Comparison of ENCODE assay signal across 17 cellular contexts in the genomic region with DNA sequence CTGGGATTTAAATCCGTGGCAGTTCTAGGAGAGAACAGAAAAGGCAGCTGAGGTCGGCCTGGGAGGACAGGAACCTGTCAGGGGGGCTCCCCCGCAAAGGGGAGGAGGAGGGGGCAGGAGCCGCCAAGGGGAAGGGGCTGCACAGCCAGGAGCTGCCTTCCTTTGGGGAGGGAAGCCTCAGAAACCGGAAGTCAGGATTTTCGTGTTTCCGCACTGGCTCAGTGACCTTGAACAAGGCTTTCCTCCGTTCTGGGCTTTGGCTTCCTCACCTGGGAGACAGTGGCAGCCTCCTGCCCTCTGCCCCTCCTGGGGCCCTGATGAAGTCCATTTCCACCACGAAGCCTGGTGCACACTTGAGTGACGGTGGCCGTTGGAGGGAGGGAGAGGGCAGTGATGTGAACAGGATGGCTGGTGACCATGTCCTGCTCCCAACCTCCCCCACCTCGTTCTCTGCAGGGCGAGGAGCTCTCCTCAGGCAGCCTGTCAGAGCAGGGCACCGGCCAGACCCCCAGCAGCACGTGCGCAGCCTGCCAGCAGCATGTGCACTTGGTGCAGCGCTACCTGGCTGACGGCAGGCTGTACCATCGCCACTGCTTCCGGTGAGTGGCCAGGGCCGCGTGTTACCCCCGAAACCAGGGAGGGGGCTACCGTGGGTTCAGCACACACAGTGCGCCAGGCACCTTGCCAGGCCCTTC. TPM values are rescaled to one million over a fixed set of nuclear protein-coding genes. Genes with fewer than 3 reads are reported as not detected.
A peak's percentile ranks its signal among the peaks of the same experiment; 100 is the strongest.
DNase-seq lines count a peak whose midpoint lies in the region; ATAC-seq and TF ChIP-seq lines count a peak whose summit lies in the region.
"Had no signal": no experiment of that assay in that cellular context is flagged by ENCODE, and none has a peak within 500 bp of the region (broad histone marks: within the 10 kb centered on the region; RNA-seq: fewer than 3 reads in every experiment).

No MANE protein-coding gene starts in this region.

- ATAC-seq in Right ventricle myocardium inferior: peak; percentile 15
- no peak for ATAC-seq in stimulated activated naive B cell treated with anti-CD40 and anti-IgM and Interleukin-4, amounts not matched to agents 10 μg/mL and 1 μg/mL and 100 μg/mL, for 72 hours (replicated peaks)

- peak overlapping the region; percentile 87 for H3K27ac Mint-ChIP-seq in stimulated activated naive B cell treated with anti-CD40 and anti-IgM and Interleukin-4, amounts not matched to agents 10 μg/mL and 1 μg/mL and 100 μg/mL, for 72 hours
- H3K27ac Mint-ChIP-seq: CD4-positive, CD25-positive, alpha-beta regulatory T cell had no signal

- intact Hi-C loops in Right ventricle myocardium inferior (cut with DNase I): no loop called here
- intact Hi-C loops in cardiac septum (cut with DNase I): no loop called here

- no peaks in the 10 kb centered on the region for H3K27me3 Mint-ChIP-seq in stimulated activated naive B cell treated with anti-CD40 and anti-IgM and Interleukin-4, amounts not matched to agents 10 μg/mL and 1 μg/mL and 100 μg/mL, for 72 hours
- H3K27me3 Mint-ChIP-seq: CD4-positive, CD25-positive, alpha-beta regulatory T cell had no signal

- POLR2A ChIA-PET in RWPE1 (lab: Yijun Ruan, JAX; ENCODE audit: low non-redundant PET): no interaction called here

- no peaks in the 10 kb centered on the region for H3K9me3 Mint-ChIP-seq in stimulated activated naive B cell treated with anti-CD40 and anti-IgM and Interleukin-4, amounts not matched to agents 10 μg/mL and 1 μg/mL and 100 μg/mL, for 72 hours
- H3K9me3 Mint-ChIP-seq: CD4-positive, CD25-positive, alpha-beta regulatory T cell had no signal

- H3K27ac ChIP-seq in RWPE1 (peak overlapping the region; percentile 44), muscle layer of colon (ENCODE audit: low read depth, low read length) (peak overlapping the region; percentile 9), WERI-Rb-1 (no peak overlapping the region)
- H3K27ac ChIP-seq: PC-9 had no signal

- H3K36me3 Mint-ChIP-seq in stimulated activated naive B cell treated with anti-CD40 and anti-IgM and Interleukin-4, amounts not matched to agents 10 μg/mL and 1 μg/mL and 100 μg/mL, for 72 hours: peaks cover 18 to 21% of the 10 kb centered on the region in 2 donors

- DNase-seq in Right ventricle myocardium inferior (ENCODE audit: missing footprints) (no peak), cardiac septum (ENCODE audit: low spot score) (no peak), RWPE1 (ENCODE audit: low spot score) (no peak), NCI-H187 treated with DMSO at 0.1 percent for 48 hours (lab: John Stamatoyannopoulos, UW) (no peak), WERI-Rb-1 (no peak)
- no peak for DNase-seq in stimulated activated naive B cell treated with anti-CD40 and anti-IgM and Interleukin-4, amounts not matched to agents 10 μg/mL and 1 μg/mL and 100 μg/mL, for 72 hours
- DNase-seq in effector CD4-positive, alpha-beta T cell: no peak
- DNase-seq: Calu3; CD4-positive, CD25-positive, alpha-beta regulatory T cell; HCEC 1CT; NCI-H1436 treated with DMSO at 0.1 percent for 48 hours; NCI-H2081 treated with DMSO at 0.1 percent for 48 hours; NCI-H2227 treated with DMSO at 0.1 percent for 48 hours; NCI-H526 treated with DMSO at 0.1 percent for 48 hours; PC-9 had no signal

- H3K4me1 ChIP-seq in muscle layer of colon (ENCODE audit: insufficient read depth, low read length): peaks cover 16% of the 10 kb centered on the region

- no peaks in the 10 kb centered on the region for H3K9me3 ChIP-seq in muscle layer of colon (ENCODE audit: low read length)
- H3K9me3 ChIP-seq in WERI-Rb-1 (ENCODE audit: severe bottlenecking): no peaks in the 10 kb centered on the region

- no peak overlapping the region for H3K9ac ChIP-seq in muscle layer of colon (ENCODE audit: low read length)

- H3K4me1 Mint-ChIP-seq in stimulated activated naive B cell treated with anti-CD40 and anti-IgM and Interleukin-4, amounts not matched to agents 10 μg/mL and 1 μg/mL and 100 μg/mL, for 72 hours: peaks cover 14 to 20% of the 10 kb centered on the region in 2 donors

- CTCF ChIA-PET in RWPE1 (lab: Yijun Ruan, JAX): interaction anchor here (0.7 kb wide), 1 partner anchor 15 kb away, joined by 3 read pairs; no protein-coding TSS in a partner anchor

- no peak overlapping the region for H3K4me3 ChIP-seq in muscle layer of colon (ENCODE audit: low read depth in 1 of 2, low read length in 2 of 2)
- H3K4me3 ChIP-seq in WERI-Rb-1 (ENCODE audit: low read depth, low read length): no peak overlapping the region
- H3K4me3 ChIP-seq: PC-9 had no signal

- no peak for TF ChIP-seq CTCF in RWPE1 (conservative IDR thresholded peaks at IDR 0.05; ENCODE audit: low read depth)
- no peak for TF ChIP-seq CTCF in WERI-Rb-1 (IDR thresholded peaks at IDR 0.05; ENCODE audit: low read depth, low read length)

- peaks cover 67% of the 10 kb centered on the region for H3K36me3 ChIP-seq in muscle layer of colon (ENCODE audit: insufficient read depth, low read length)
- H3K36me3 ChIP-seq in WERI-Rb-1: peaks cover 10% of the 10 kb centered on the region

- H3K27me3 ChIP-seq in muscle layer of colon (ENCODE audit: control insufficient read depth in 1 of 2, insufficient read depth in 2 of 2, low read length in 2 of 2) (no peaks in the 10 kb centered on the region), WERI-Rb-1 (ENCODE audit: insufficient read depth, low read depth, severe bottlenecking) (no peaks in the 10 kb centered on the region)

- peak overlapping the region; percentile 8 to 28 for H3K4me3 Mint-ChIP-seq in stimulated activated naive B cell treated with anti-CD40 and anti-IgM and Interleukin-4, amounts not matched to agents 10 μg/mL and 1 μg/mL and 100 μg/mL, for 72 hours
- H3K4me3 Mint-ChIP-seq: CD4-positive, CD25-positive, alpha-beta regulatory T cell had no signal

RNA-seq across cellular contexts. Expression of gene MICALL1, which starts 12.6 kb away (rescaled TPM):
- 19.4 TPM for total RNA-seq in Right ventricle myocardium inferior
- total RNA-seq in cardiac septum: 16.5 TPM

RNA-seq across cellular contexts. Expression of gene C22orf23, which starts 34.7 kb away (rescaled TPM):
- 0.68 TPM for total RNA-seq in Right ventricle myocardium inferior
- total RNA-seq in cardiac septum: 0.54 TPM
- total RNA-seq: CD4-positive, CD25-positive, alpha-beta regulatory T cell; HT-29 had no signal

RNA-seq across cellular contexts. Expression of gene POLR2F, which starts 34.8 kb away (rescaled TPM):
- total RNA-seq in Right ventricle myocardium inferior: 88.8 TPM
- 50.5 TPM for total RNA-seq in cardiac septum
